20 cellular contexts compared by ENCODE assay signal in the genomic region with DNA sequence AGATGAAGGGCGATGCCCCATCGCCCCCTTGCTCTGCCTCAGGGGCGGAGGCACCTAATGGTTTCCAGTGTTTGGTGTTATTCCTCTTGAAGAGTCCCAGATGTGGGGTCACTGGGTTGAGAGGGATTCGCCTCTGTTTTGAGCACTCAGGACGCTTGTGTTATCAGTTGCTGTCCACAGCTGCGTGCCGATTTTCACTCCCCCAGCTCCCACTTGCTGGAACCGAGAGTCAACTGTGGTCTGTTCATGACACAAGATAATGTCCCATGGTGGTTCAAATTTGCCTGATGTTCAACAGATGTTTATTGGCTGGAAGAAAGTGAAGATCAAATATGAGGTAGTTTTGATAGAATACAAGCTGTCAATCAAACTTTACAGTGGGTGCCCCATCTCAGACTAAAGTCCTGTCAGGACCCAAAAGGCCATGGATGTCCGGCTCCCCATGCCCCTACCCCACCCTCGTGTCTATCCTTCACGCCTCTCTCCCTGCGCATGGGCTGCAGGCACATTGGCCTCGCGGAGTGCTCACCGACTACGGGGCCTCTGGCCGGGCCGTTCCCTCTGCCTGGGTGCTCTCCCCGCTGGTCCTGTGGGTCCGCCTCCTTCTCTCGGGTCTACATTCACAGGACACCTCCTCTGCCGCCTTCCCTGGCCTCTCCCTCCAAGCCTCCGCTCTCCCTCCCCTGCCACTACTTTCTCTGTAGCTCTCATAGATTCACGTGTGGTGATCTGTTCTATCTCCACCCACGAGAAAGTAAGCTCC.
"Had no signal": no experiment of that assay in that cellular context is flagged by ENCODE, and none has a peak within 500 bp of the region (broad histone marks: within the 10 kb centered on the region; RNA-seq: fewer than 3 reads in every experiment).

No MANE protein-coding gene starts in this region.

- DNase-seq: activated CD4-positive, alpha-beta T cell treated with anti-CD3 and anti-CD28 coated beads for 48 hours; activated CD8-positive, alpha-beta memory T cell treated with anti-CD3 and anti-CD28 coated beads, Interleukin-2, amount 50 U/mL, for 4 hours; activated CD8-positive, alpha-beta T cell treated with anti-CD3 and anti-CD28 coated beads, Interleukin-2, amount 10 ng/mL, durations not matched to agents 7 days and 5 days; activated gamma-delta T cell treated with Interleukin-2 at 50 U/mL for 16 hours; effector memory CD4-positive, alpha-beta T cell; foreskin keratinocyte; glutamatergic neuron; kidney glomerular epithelial cell; left ventricle myocardium superior; sigmoid colon; substantia nigra; T-cell had no signal

- H3K9me3 Mint-ChIP-seq: central memory CD8-positive, alpha-beta T cell; stimulated activated effector memory CD8-positive, alpha-beta T cell treated with anti-CD3 and anti-CD28 coated beads, Interleukin-12 subunit alpha, Interleukin-12 subunit beta, amount 100 ng/mL, for 72 hours; T-cell had no signal

- H3K4me1 ChIP-seq: foreskin keratinocyte, pancreas, vagina had no signal

- H3K27ac Mint-ChIP-seq: activated CD8-positive, alpha-beta T cell treated with anti-CD3 and anti-CD28 coated beads, Interleukin-2, amount 10 ng/mL, durations not matched to agents 7 days and 5 days; activated naive CD8-positive, alpha-beta T cell; stimulated activated effector memory CD8-positive, alpha-beta T cell treated with anti-CD3 and anti-CD28 coated beads, Interleukin-12 subunit alpha, Interleukin-12 subunit beta, amount 100 ng/mL, for 72 hours; T-cell had no signal

- H3K27me3 Mint-ChIP-seq: activated naive CD8-positive, alpha-beta T cell; central memory CD8-positive, alpha-beta T cell; T-cell had no signal

- H3K36me3 Mint-ChIP-seq: activated naive CD8-positive, alpha-beta T cell; brain; T-cell had no signal

- H3K27ac ChIP-seq: foreskin keratinocyte, pancreas, sigmoid colon, tibial nerve, vagina, VCaP had no signal

- H3K9me3 ChIP-seq: pancreas, sigmoid colon, tibial nerve, vagina had no signal

- H3K4me3 Mint-ChIP-seq: activated CD8-positive, alpha-beta T cell treated with anti-CD3 and anti-CD28 coated beads, Interleukin-2, amount 10 ng/mL, durations not matched to agents 7 days and 5 days; activated naive CD8-positive, alpha-beta T cell; brain; central memory CD8-positive, alpha-beta T cell; stimulated activated effector memory CD8-positive, alpha-beta T cell treated with anti-CD3 and anti-CD28 coated beads, Interleukin-12 subunit alpha, Interleukin-12 subunit beta, amount 100 ng/mL, for 72 hours; T-cell had no signal

- H3K36me3 ChIP-seq: pancreas, sigmoid colon, tibial nerve, vagina had no signal

- H3K27me3 ChIP-seq: pancreas, tibial nerve, vagina had no signal

- H3K4me3 ChIP-seq: pancreas, sigmoid colon, tibial nerve, vagina had no signal

- ATAC-seq: activated CD8-positive, alpha-beta T cell treated with anti-CD3 and anti-CD28 coated beads, Interleukin-2, amount 10 ng/mL, durations not matched to agents 7 days and 5 days; foreskin keratinocyte; left ventricle myocardium superior; pancreas; stimulated activated effector memory CD8-positive, alpha-beta T cell treated with anti-CD3 and anti-CD28 coated beads, Interleukin-12 subunit alpha, Interleukin-12 subunit beta, amount 100 ng/mL, for 72 hours; T-cell had no signal
